ENCODE assay signal across 8 cellular contexts in genomic region chr1:113931456-113931855, GRCh38. TPM values are rescaled to one million over a fixed set of nuclear protein-coding genes. Genes with fewer than 3 reads are reported as not detected.
DNase-seq lines count a peak whose midpoint lies in the region; ATAC-seq and TF ChIP-seq lines count a peak whose summit lies in the region.

No MANE protein-coding gene starts in this region.

- H3K4me1 ChIP-seq in body of pancreas: peaks cover 48% of the 10 kb centered on the region

- intact Hi-C loops in body of pancreas (cut with DNase I): no loop called here

- no peak for TF ChIP-seq CTCF in body of pancreas (IDR thresholded peaks at IDR 0.05)

- H3K27ac ChIP-seq in body of pancreas: peak overlapping the region in 3 of 4 donors; percentile 92 to 98 (median 98)

- WGBS in body of pancreas, 2 donors: 1 to 6% methylated on average over 3 of the region's 3 CpGs

- peak; percentile 67 for DNase-seq in CD1c-positive myeloid dendritic cell (ENCODE audit: extremely low spot score)
- peak; percentile 75 to 79 for DNase-seq in Kasumi-1 (lab: John Stamatoyannopoulos, UW)
- DNase-seq in body of pancreas: no peak
- peak; percentile 45 for DNase-seq in myocyte (ENCODE audit: low read depth)
- DNase-seq in A172 (ENCODE audit: low spot score): no peak
- DNase-seq in retina: no peak
- no peak for DNase-seq in SK-N-DZ (ENCODE audit: low spot score)
- DNase-seq in NCI-H510A (lab: John Stamatoyannopoulos, UW): no peak

- no peaks in the 10 kb centered on the region for H3K36me3 ChIP-seq in body of pancreas (replicated peaks in 1 of 2; ENCODE audit: insufficient read depth in 1 of 2, low read depth in 2 of 2)

- ATAC-seq in body of pancreas: no peak

- H3K4me3 ChIP-seq in body of pancreas: no peak overlapping the region

- TF ChIP-seq POLR2A in body of pancreas (IDR thresholded peaks at IDR 0.05): no peak

- H3K9me3 ChIP-seq in body of pancreas: no peaks in the 10 kb centered on the region

- H3K27me3 ChIP-seq in body of pancreas: no peaks in the 10 kb centered on the region

RNA-seq across cellular contexts. Expression of gene HIPK1, which starts 2.3 kb away (rescaled TPM):
- total RNA-seq in body of pancreas (10 to 100 TPM; 22.7 to 30.1 TPM), myocyte (45.0 and 71.9 TPM in 2 replicates)
- 25.5 TPM for polyA plus RNA-seq in myocyte (2012)
- 12.2 and 14.7 TPM in 2 replicates for total RNA-seq in A172 (2014; rRNA removed; shearing (Covaris generic))
- polyA plus RNA-seq in SK-N-DZ (2014; cell fraction: cytosol; rRNA removed): 11.6 and 13.5 TPM in 2 replicates
- polyA plus RNA-seq in SK-N-DZ (2014; cell fraction: nucleus; rRNA removed): 15.4 and 21.5 TPM in 2 replicates

RNA-seq across cellular contexts. Expression of gene DCLRE1B, which starts 26.3 kb away (rescaled TPM):
- total RNA-seq in body of pancreas (1 to 10 TPM; 1.3 to 2.1 TPM), myocyte (4.2 and 5.3 TPM in 2 replicates)
- polyA plus RNA-seq in myocyte (2012): 5.8 TPM
- total RNA-seq in A172 (2014; rRNA removed; shearing (Covaris generic)): 14.4 and 14.5 TPM in 2 replicates
- polyA plus RNA-seq in SK-N-DZ (2014; cell fraction: cytosol; rRNA removed): 17.5 and 18.5 TPM in 2 replicates
- polyA plus RNA-seq in SK-N-DZ (2014; cell fraction: nucleus; rRNA removed): 6.0 and 6.9 TPM in 2 replicates

RNA-seq across cellular contexts. Expression of gene AP4B1, which starts 26.9 kb away (rescaled TPM):
- total RNA-seq in body of pancreas (10 to 100 TPM; 21.3 to 33.0 TPM), myocyte (11.0 and 13.1 TPM in 2 replicates)
- polyA plus RNA-seq in myocyte (2012): 16.3 TPM
- 18.0 and 23.8 TPM in 2 replicates for total RNA-seq in A172 (2014; rRNA removed; shearing (Covaris generic))
- polyA plus RNA-seq in SK-N-DZ (2014; cell fraction: cytosol; rRNA removed): 20.5 and 21.2 TPM in 2 replicates
- polyA plus RNA-seq in SK-N-DZ (2014; cell fraction: nucleus; rRNA removed): 76.1 and 76.7 TPM in 2 replicates

RNA-seq across cellular contexts. Expression of gene BCL2L15, which starts 44.1 kb away (rescaled TPM):
- total RNA-seq in body of pancreas: 10 to 100 TPM; 13.5 to 28.0 TPM
- total RNA-seq in myocyte: 0.37 and 4.4 TPM in 2 replicates
- polyA plus RNA-seq in myocyte (2012): 0.26 TPM
- 0.57 and 4.2 TPM in 2 replicates for total RNA-seq in A172 (2014; rRNA removed; shearing (Covaris generic))
- 0.06 and 0.10 TPM in 2 replicates for polyA plus RNA-seq in SK-N-DZ (2014; cell fraction: cytosol; rRNA removed)
- polyA plus RNA-seq in SK-N-DZ (2014; cell fraction: nucleus; rRNA removed): 0.73 and 13.1 TPM in 2 replicates

RNA-seq across cellular contexts. Expression of gene OLFML3, which starts 47.8 kb away (rescaled TPM):
- 10 to 100 TPM in 1 of 2 donors, 1 to 10 TPM in 1; 9.9 to 30.7 TPM for total RNA-seq in body of pancreas
- 239 and 310 TPM in 2 replicates for total RNA-seq in myocyte
- 96.7 TPM for polyA plus RNA-seq in myocyte (2012)
- total RNA-seq in A172 (2014; rRNA removed; shearing (Covaris generic)): 26.8 and 31.2 TPM in 2 replicates
- 12.2 and 12.3 TPM in 2 replicates for polyA plus RNA-seq in SK-N-DZ (2014; cell fraction: cytosol; rRNA removed)
- polyA plus RNA-seq in SK-N-DZ (2014; cell fraction: nucleus; rRNA removed): 5.3 and 6.9 TPM in 2 replicates

Comparison
In these comparisons a context has a peak if more than half of its experiments do, and no peak if none do; other contexts are left out.
1. DNase-seq: peak in CD1c-positive myeloid dendritic cell (single experiment), Kasumi-1 (2 of 2) and myocyte (single experiment); none in body of pancreas (0 of 4), A172 (single experiment), retina (single experiment), SK-N-DZ (single experiment) and NCI-H510A (single experiment).